Comparison of ENCODE assay signal across 8 cellular contexts in the genomic region with DNA sequence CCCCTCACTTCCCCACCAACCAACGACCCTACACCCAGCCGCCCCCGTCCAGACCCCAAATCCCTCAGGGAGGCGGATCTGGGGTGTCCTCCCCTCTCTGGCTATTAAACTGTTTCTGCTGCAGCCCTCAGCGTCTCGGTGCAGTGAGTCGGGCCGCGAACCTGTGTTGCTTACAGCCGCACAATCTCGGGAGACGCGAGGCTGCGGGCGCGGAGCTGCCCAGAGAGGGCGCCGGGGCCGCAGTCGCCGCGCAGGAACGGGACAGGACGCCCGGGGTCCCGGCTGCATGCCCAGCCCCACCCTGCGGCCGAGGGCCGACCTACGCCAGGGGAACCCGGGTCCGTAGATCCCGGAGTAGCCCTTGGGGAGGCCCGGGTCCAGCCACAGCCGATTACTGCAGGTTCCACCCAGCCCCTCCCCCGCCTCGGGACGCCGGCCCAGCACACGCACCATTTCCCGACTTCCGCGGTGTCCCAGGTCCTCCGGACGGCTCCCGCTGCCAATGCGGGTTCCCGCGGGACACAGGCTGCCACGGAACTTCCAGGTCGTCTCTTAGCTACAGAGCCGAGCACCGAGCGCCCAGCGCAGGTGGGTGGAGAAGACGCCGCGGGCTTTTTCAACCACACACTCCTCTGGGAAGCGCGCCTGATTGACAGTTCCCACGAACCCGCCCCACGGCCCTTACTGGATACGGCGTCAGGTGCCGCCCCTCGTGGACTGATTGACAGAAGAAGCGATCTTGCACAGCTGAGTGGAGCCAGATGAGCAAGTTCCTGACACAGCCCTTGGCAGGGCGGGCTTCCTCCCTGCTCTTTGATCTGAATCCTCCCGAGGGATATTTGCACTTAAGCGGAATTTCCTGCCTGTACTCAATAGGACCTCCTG. TPM values are rescaled to one million over a fixed set of nuclear protein-coding genes. Genes with fewer than 3 reads are reported as not detected.
DNase-seq lines count a peak whose midpoint lies in the region; ATAC-seq and TF ChIP-seq lines count a peak whose summit lies in the region.

A gene (minus strand): TSS at position 654 of the 885 bp plus-strand sequence. CDS start 201 bp downstream, at position 453.

- no peaks in the 10 kb centered on the region for H3K36me3 ChIP-seq in testis (ENCODE audit: low read depth, missing control alignments)

- TF ChIP-seq POLR2A in testis (IDR thresholded peaks at IDR 0.05): peak; percentile 52

- H3K27me3 ChIP-seq in testis: no peaks in the 10 kb centered on the region

- peak; percentile 98 for ATAC-seq in omental fat pad (ENCODE audit: low FRiP score)

- peak; percentile 92 for DNase-seq in GF-D8 (lab: John Stamatoyannopoulos, UW)
- DNase-seq in HEK293T (ENCODE audit: extremely low spot score): peak; percentile 80
- peak; percentile 96 for DNase-seq in MV-4-11 (lab: John Stamatoyannopoulos, UW)
- peak; percentile 97 for DNase-seq in SK-N-DZ (ENCODE audit: low spot score)
- peak; percentile 84 for DNase-seq in activated naive CD4-positive, alpha-beta T cell treated with anti-CD3 and anti-CD28 coated beads, Interleukin-2, amount 50 U/mL, for 16 hours
- peak; percentile 97 for DNase-seq in glomerular visceral epithelial cell (ENCODE audit: extremely low spot score)
- peak; percentile 93 for DNase-seq in omental fat pad (ENCODE audit: low spot score)
- peak; percentile 100 for DNase-seq in testis

- no peak for TF ChIP-seq CTCF in omental fat pad (IDR thresholded peaks at IDR 0.05)
- peak in 1 of 3 experiments; percentile 19 for TF ChIP-seq CTCF in testis (IDR thresholded peaks at IDR 0.05)

- no peaks in the 10 kb centered on the region for H3K9me3 ChIP-seq in testis

- H3K4me3 ChIP-seq in testis: peak within 1 kb of the TSS; percentile 69 to 82

- POLR2A ChIA-PET in HEK293T (lab: Yijun Ruan, JAX): interaction anchor here (0.6 to 0.9 kb wide), 2 partner anchors 24 to 35 kb away, joined by 3 to 4 read pairs; a partner anchor contains a TSS

- H3K4me1 ChIP-seq in testis: no peaks in the 10 kb centered on the region

- CTCF ChIA-PET in HEK293T (lab: Yijun Ruan, JAX): no interaction called here

- intact Hi-C loops in testis (cut with DNase I; ENCODE audit: low total_unique reads): no loop called here

- H3K27ac ChIP-seq in testis: peak within 1 kb of the TSS; percentile 47 to 56

- 0 to 1% methylated on average over 11 to 49 of the region's 71 CpGs for WGBS in testis, 2 donors

TF ChIP-seq in HEK293T, 16 proteins besides CTCF, POLR2A, EP300 and RAD21:
- no peak for TF ChIP-seq BHLHE40 (IDR thresholded peaks at IDR 0.05; ENCODE audit: borderline replicate concordance)
- no peak for TF ChIP-seq ZNF384 (IDR thresholded peaks at IDR 0.05)
- no peak for TF ChIP-seq SUZ12 (IDR thresholded peaks at IDR 0.05)
- peak; percentile 72 for TF ChIP-seq L3MBTL2 (conservative IDR thresholded peaks at IDR 0.05)
- no peak for TF ChIP-seq FOXK2 (IDR thresholded peaks at IDR 0.05)
- no peak for TF ChIP-seq NFRKB (IDR thresholded peaks at IDR 0.05)
- TF ChIP-seq HDGF (IDR thresholded peaks at IDR 0.05; ENCODE audit: borderline replicate concordance): no peak
- TF ChIP-seq CTBP1 (IDR thresholded peaks at IDR 0.05; ENCODE audit: borderline replicate concordance): no peak
- TF ChIP-seq ELF4 (IDR thresholded peaks at IDR 0.05): no peak
- no peak for TF ChIP-seq TARDBP (IDR thresholded peaks at IDR 0.05)
- TF ChIP-seq FOXM1 (IDR thresholded peaks at IDR 0.05; ENCODE audit: borderline replicate concordance): no peak
- TF ChIP-seq SP1 (IDR thresholded peaks at IDR 0.05): no peak
- TF ChIP-seq, protein P1, sequence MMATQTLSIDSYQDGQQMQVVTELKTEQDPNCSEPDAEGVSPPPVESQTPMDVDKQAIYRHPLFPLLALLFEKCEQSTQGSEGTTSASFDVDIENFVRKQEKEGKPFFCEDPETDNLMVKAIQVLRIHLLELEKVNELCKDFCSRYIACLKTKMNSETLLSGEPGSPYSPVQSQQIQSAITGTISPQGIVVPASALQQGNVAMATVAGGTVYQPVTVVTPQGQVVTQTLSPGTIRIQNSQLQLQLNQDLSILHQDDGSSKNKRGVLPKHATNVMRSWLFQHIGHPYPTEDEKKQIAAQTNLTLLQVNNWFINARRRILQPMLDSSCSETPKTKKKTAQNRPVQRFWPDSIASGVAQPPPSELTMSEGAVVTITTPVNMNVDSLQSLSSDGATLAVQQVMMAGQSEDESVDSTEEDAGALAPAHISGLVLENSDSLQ (IDR thresholded peaks at IDR 0.05): peak; percentile 98
- TF ChIP-seq FOXA1 (IDR thresholded peaks at IDR 0.05): no peak

RNA-seq across cellular contexts. Expression of the gene that starts here (rescaled TPM):
- 4.9 and 8.5 TPM in 2 replicates for polyA plus RNA-seq in SK-N-DZ (2014; cell fraction: cytosol; rRNA removed)
- polyA plus RNA-seq in SK-N-DZ (2014; cell fraction: nucleus; rRNA removed): 9.8 and 10.8 TPM in 2 replicates
- 10 to 100 TPM in 1 of 4 donors, 1 to 10 TPM in 3; 3.1 to 11.0 (median 4.2) TPM for total RNA-seq in omental fat pad
- total RNA-seq in testis: 1 to 10 TPM; 4.6 to 5.8 TPM
- 3.9 TPM for polyA plus RNA-seq in testis (ENCODE audit: insufficient read depth, low read depth, low replicate concordance)

Comparison
In these comparisons a context has a peak if more than half of its experiments do, and no peak if none do; other contexts are left out.
1. Peak in every context shown above with its lines: DNase-seq, ATAC-seq, H3K4me3 ChIP-seq and H3K27ac ChIP-seq.